Comparison of ENCODE assay signal across 19 cellular contexts in the genomic region with DNA sequence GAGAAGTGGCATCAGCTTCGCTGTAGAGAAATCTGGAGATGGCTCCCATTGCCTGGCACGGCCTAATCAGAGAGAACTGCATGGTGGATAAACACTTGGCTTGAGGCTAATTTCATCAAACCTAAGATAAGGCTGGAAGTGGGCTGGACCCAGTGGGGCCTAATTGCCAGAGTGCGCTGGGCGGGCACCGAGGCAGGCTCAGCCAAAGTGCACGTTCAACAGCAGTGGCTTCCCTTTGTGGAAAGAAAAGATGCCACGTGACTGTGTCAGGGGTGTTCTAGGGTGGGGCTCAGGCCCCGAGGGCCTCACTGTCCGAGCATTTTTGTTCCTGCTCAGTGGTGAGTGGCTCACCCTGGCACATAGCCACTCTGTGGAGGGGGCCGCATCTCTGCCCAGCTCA. TPM values are rescaled to one million over a fixed set of nuclear protein-coding genes. Genes with fewer than 3 reads are reported as not detected.
DNase-seq lines count a peak whose midpoint lies in the region; ATAC-seq and TF ChIP-seq lines count a peak whose summit lies in the region.
"Had no signal": no experiment of that assay in that cellular context is flagged by ENCODE, and none has a peak within 500 bp of the region (broad histone marks: within the 10 kb centered on the region; RNA-seq: fewer than 3 reads in every experiment).

No MANE protein-coding gene starts in this region.

- peaks cover 14% of the 10 kb centered on the region for H3K4me1 ChIP-seq in prostate gland (replicated peaks)
- H3K4me1 ChIP-seq: body of pancreas had no signal

- no peak for TF ChIP-seq POLR2A in prostate gland (IDR thresholded peaks at IDR 0.05)

- ATAC-seq in left colon (peak; percentile 25), GM18909 (IDR thresholded peaks at IDR 0.05; ENCODE audit: poor library complexity, unreplicated experiment) (no peak), HG03108 (IDR thresholded peaks at IDR 0.05; ENCODE audit: unreplicated experiment) (no peak)
- ATAC-seq: activated CD8-positive, alpha-beta T cell treated with anti-CD3 and anti-CD28 coated beads for 36 hours; body of pancreas; left ventricle myocardium superior; sciatic nerve had no signal

- H3K27me3 ChIP-seq in prostate gland (replicated peaks; ENCODE audit: insufficient read depth): no peaks in the 10 kb centered on the region
- H3K27me3 ChIP-seq: body of pancreas had no signal

- peak overlapping the region; percentile 98 for H3K27ac ChIP-seq in VCaP
- H3K27ac ChIP-seq in prostate gland: peak overlapping the region in 1 of 2 donors; percentile 69
- H3K27ac ChIP-seq: body of pancreas, KMS-11 had no signal

- TF ChIP-seq CTCF in VCaP (conservative IDR thresholded peaks at IDR 0.05) (no peak), prostate gland (IDR thresholded peaks at IDR 0.05) (no peak)

- intact Hi-C loops in left colon (cut with DNase I, micrococcal nuclease) (no loop called here), prostate gland (cut with DNase I) (no loop called here)

- no peak overlapping the region for H3K4me3 ChIP-seq in prostate gland
- H3K4me3 ChIP-seq: body of pancreas had no signal

- no peaks in the 10 kb centered on the region for H3K36me3 ChIP-seq in prostate gland

- no peaks in the 10 kb centered on the region for H3K9me3 ChIP-seq in prostate gland
- H3K9me3 ChIP-seq: body of pancreas had no signal

- DNase-seq in COR-L47 (lab: John Stamatoyannopoulos, UW) (peak; percentile 83), NCI-H345 (lab: John Stamatoyannopoulos, UW) (peak; percentile 92), left colon (no peak), NCI-H1105 treated with DMSO at 0.1 percent for 48 hours (lab: John Stamatoyannopoulos, UW) (no peak), prostate gland (ENCODE audit: low spot score) (no peak)
- DNase-seq: activated CD8-positive, alpha-beta T cell treated with anti-CD3 and anti-CD28 coated beads for 36 hours; activated T-cell treated with anti-CD3 and anti-CD28 coated beads, Interleukin-2, amount 50 U/mL, for 24 hours; body of pancreas; foreskin melanocyte; left ventricle myocardium superior; NCI-H1092; NCI-H2171 treated with DMSO at 0.1 percent for 48 hours; occipital lobe had no signal

- WGBS in prostate gland: 57% methylated on average over 10 of the region's 10 CpGs

RNA-seq across cellular contexts. Expression of a gene that starts 5.8 kb away (rescaled TPM):
- total RNA-seq in left colon (1 to 10 TPM; 3.6 to 4.6 TPM), prostate gland (10 to 100 TPM; 29.8 to 41.0 TPM)

RNA-seq across cellular contexts. Expression of a gene that starts 44.5 kb away (rescaled TPM):
- total RNA-seq in left colon (10 to 100 TPM; 29.4 to 32.6 TPM), prostate gland (10 to 100 TPM; 27.0 to 69.5 TPM)

RNA-seq across cellular contexts. Expression of a gene that starts 48.2 kb away (rescaled TPM):
- total RNA-seq in left colon (1 to 10 TPM; 2.7 to 6.2 TPM), prostate gland (1 to 10 TPM in 1 of 2 donors, not detected in 1; 2.6 TPM)
- total RNA-seq: activated CD8-positive, alpha-beta T cell treated with anti-CD3 and anti-CD28 coated beads for 36 hours; body of pancreas; endothelial cell of umbilical vein had no signal

Comparison
In these comparisons a context has a peak if more than half of its experiments do, and no peak if none do; other contexts are left out.
1. DNase-seq: peak in COR-L47 (single experiment) and NCI-H345 (single experiment); none in left colon (0 of 2), NCI-H1105 treated with DMSO at 0.1 percent for 48 hours (single experiment) and prostate gland (single experiment).
2. RNA of a gene that starts 5.8 kb away (total RNA-seq): 29.8 to 41.0 TPM in prostate gland; 3.6 to 4.6 TPM in left colon; every median in the first group is over 4 times any median in the second.